In the genomic region with DNA sequence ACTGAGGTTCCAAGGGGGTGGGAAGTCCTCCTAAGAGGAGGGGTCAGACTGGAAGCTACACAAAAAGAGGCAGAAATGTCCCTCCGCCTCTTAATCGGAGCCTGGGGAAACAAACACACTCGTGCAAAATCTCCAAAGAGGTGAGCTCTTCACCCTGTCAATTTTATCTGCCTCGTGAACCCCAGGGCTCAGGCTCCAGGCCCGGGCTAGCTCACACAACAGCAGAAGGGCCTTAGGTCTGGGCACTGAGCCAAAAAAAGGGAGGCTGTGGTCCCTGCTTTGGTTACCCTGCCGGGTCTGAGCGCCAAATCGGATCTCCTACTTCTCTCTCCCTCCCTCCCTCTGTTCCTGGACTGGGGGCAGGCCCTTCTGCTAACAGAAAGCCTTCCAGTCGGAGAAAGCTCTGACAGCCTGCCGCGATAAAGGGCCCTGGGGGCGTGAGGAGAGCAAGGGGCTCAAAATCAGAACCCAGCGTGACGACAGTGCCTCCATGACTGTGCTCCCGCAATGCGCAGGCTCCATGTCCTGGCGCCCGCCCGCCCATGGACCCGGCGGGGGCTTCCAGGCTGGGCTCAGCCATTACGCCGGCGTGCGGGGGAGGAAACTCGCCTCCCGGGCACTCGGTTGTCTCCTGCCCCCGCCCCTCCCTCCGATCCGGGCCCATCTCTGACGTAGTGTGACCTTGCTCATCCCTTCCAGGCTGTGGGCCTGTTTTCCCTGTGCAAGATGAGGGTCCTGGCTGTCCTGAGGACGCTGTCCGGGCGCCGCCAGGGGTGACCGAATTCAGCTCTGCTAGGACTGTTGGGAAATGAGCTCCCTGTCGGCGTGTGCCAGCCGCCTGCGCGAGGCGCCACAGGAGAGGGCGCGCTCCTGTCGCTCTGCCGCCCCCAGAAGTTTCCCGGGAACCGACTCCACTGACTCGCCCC, we compare ENCODE assay signal across 8 cellular contexts.
A peak's percentile ranks its signal among the peaks of the same experiment; 100 is the strongest.
DNase-seq lines count a peak whose midpoint lies in the region; ATAC-seq lines count a peak whose summit lies in the region.

No MANE protein-coding gene starts in this region.

- DNase-seq in AML-193 (lab: John Stamatoyannopoulos, UW) (peak; percentile 79 to 81), GM19238 (ENCODE audit: insufficient read length, low spot score) (peak; percentile 63), NCI-H510A treated with DMSO at 0.1 percent for 48 hours (lab: John Stamatoyannopoulos, UW) (peak; percentile 83), left kidney (ENCODE audit: low read depth, low spot score) (peak; percentile 97)
- peak; percentile 76 to 80 for DNase-seq in activated CD4-positive, alpha-beta T cell treated with anti-CD3 and anti-CD28 coated beads for 4 hours
- DNase-seq in stimulated activated CD4-positive, alpha-beta T cell treated with anti-CD3 and anti-CD28 coated beads, Interleukin-1b, Interleukin-23, amount 100 ng/mL, for 4 hours (ENCODE audit: low read depth in 2 of 2): peak; percentile 57 to 74

- ATAC-seq in HG03442 (IDR thresholded peaks at IDR 0.05; ENCODE audit: unreplicated experiment): peak; percentile 39

- peak overlapping the region; percentile 97 for H3K27ac ChIP-seq in cingulate gyrus (ENCODE audit: low read depth, low read length)

Comparison
In these comparisons a context has a peak if more than half of its experiments do, and no peak if none do; other contexts are left out.
1. Peak in every context shown above with its lines: DNase-seq, ATAC-seq and H3K27ac ChIP-seq.